Comparison of ENCODE assay signal across 8 cellular contexts in the genomic region with DNA sequence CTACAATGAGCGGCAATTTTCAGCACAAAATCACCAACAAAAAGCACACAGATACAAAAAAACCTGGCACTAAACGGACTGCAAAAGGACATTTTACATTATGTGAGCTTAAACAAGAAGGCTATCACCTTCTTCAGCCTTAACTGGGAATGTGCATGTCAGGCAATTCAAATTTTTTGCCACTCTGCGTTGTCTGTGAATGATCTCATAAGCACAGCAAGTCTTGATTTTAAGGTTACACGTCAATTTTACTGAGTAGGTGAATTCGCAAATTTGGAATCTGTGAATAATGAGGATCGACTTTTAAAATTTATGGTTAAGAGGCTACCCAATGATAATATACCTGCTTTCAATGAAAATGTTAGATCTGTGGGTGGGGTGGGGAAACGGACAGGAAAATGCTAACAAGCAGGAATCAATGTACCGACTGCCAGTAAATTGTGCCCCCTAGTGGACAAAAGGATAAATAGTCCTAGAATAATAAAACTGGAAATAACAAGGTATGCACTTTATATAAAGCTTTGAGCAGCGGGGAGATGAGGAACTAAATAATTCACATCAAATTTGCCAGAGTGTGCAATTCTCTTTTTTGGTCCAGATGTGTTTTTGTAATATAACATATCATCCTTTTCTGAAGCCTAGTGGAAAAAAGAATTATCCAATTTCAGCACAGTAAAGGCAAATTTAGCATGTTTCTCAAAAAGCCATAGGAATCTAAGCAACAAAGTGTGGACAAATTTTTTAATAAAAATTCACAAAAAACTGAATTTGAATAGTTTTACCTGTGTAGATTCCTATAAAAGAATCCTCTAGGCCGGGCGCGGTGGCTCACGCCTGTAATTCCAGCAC. TPM values are rescaled to one million over a fixed set of nuclear protein-coding genes. Genes with fewer than 3 reads are reported as not detected.
DNase-seq lines count a peak whose midpoint lies in the region; ATAC-seq and TF ChIP-seq lines count a peak whose summit lies in the region.

No MANE protein-coding gene starts in this region.

- ATAC-seq in Right ventricle myocardium inferior, result no peak
- ATAC-seq in HG03196 (IDR thresholded peaks at IDR 0.05; ENCODE audit: unreplicated experiment), result peak; percentile 55

- intact Hi-C loops in Right ventricle myocardium inferior (cut with DNase I) (loop anchor here (2.0 kb wide), 1 partner anchor 242 kb away; no protein-coding TSS in a partner anchor), MCF 10A (cut with micrococcal nuclease) (loop anchor here (1.0 to 10.0 kb wide), 5 partner anchors 29 to 384 kb away; partner anchors contain the start of gene CAAP1), thyroid gland (cut with DNase I) (loop anchor here (5.0 kb wide), 1 partner anchor 244 kb away; no protein-coding TSS in a partner anchor)

- H3K4me1 ChIP-seq in cardiac muscle cell (ENCODE audit: low read depth), result peaks cover 1% of the 10 kb centered on the region
- peaks cover 0 to 9% of the 10 kb centered on the region in 2 donors for H3K4me1 ChIP-seq in thyroid gland

- TF ChIP-seq CTCF in cardiac muscle cell (IDR thresholded peaks at IDR 0.05; ENCODE audit: low read depth, low read length), result peak; percentile 55
- peak; percentile 60 for TF ChIP-seq CTCF in MCF 10A (IDR thresholded peaks at IDR 0.05; ENCODE audit: unreplicated experiment)
- TF ChIP-seq CTCF in thyroid gland (IDR thresholded peaks at IDR 0.05), result peak; percentile 33 to 83 (median 76)

- CTCF ChIA-PET in MCF 10A (lab: Yijun Ruan, JAX), result interaction anchor here (0.6 to 4.5 kb wide), 31 partner anchors 8 to 1465 kb away, joined by 3 to 56 read pairs (median 4); no protein-coding TSS in a partner anchor

- peak; percentile 65 to 76 for DNase-seq in cardiac muscle cell (ENCODE audit: low read depth in 1 of 2, low spot score in 1 of 2)
- DNase-seq in Right ventricle myocardium inferior (ENCODE audit: missing footprints), result no peak
- peak; percentile 56 to 75 for DNase-seq in NCI-H526 (lab: John Stamatoyannopoulos, UW)
- peak; percentile 70 for DNase-seq in MCF 10A (ENCODE audit: unreplicated experiment)
- DNase-seq in kidney tubule cell (ENCODE audit: low spot score), result peak; percentile 67
- peak in 1 of 2 donors; percentile 27 for DNase-seq in thyroid gland
- DNase-seq in stimulated activated CD4-positive, alpha-beta T cell treated with anti-CD3 and anti-CD28 coated beads, Interleukin-4, amount 100 ng/mL, for 4 hours, result no peak

- peak overlapping the region; percentile 57 for H3K27ac Mint-ChIP-seq in MCF 10A (ENCODE audit: low read depth, unreplicated experiment)

- H3K4me3 Mint-ChIP-seq in MCF 10A (ENCODE audit: unreplicated experiment), result peak overlapping the region; percentile 2

- H3K4me3 ChIP-seq in cardiac muscle cell, result no peak overlapping the region
- H3K4me3 ChIP-seq in thyroid gland (replicated peaks in 1 of 3), result no peak overlapping the region

- H3K9me3 Mint-ChIP-seq in MCF 10A (ENCODE audit: unreplicated experiment), result no peaks in the 10 kb centered on the region

- H3K36me3 ChIP-seq in cardiac muscle cell (no peaks in the 10 kb centered on the region), thyroid gland (no peaks in the 10 kb centered on the region)

- POLR2A ChIA-PET in MCF 10A (lab: Yijun Ruan, JAX), result no interaction called here

- no peaks in the 10 kb centered on the region for H3K9me3 ChIP-seq in cardiac muscle cell (ENCODE audit: low read depth)
- H3K9me3 ChIP-seq in thyroid gland, result no peaks in the 10 kb centered on the region

- no TSS peak for BruUV-seq in MCF 10A (replicated peaks; lab: Mats Ljungman, UMichigan)

- no peak overlapping the region for H3K27ac ChIP-seq in cardiac muscle cell
- no peak overlapping the region for H3K27ac ChIP-seq in thyroid gland

- H3K36me3 Mint-ChIP-seq in MCF 10A (ENCODE audit: insufficient read depth, unreplicated experiment), result no peaks in the 10 kb centered on the region

- H3K4me1 Mint-ChIP-seq in MCF 10A (ENCODE audit: insufficient read depth, unreplicated experiment), result peaks cover 10% of the 10 kb centered on the region

- no peaks in the 10 kb centered on the region for H3K27me3 Mint-ChIP-seq in MCF 10A (ENCODE audit: insufficient read depth, unreplicated experiment)

- H3K27me3 ChIP-seq in cardiac muscle cell (no peaks in the 10 kb centered on the region), thyroid gland (no peaks in the 10 kb centered on the region)

- WGBS in thyroid gland, 2 donors, result 40 to 42% methylated on average over 13 of the region's 13 CpGs

- TF ChIP-seq POLR2A in thyroid gland (IDR thresholded peaks at IDR 0.05), result no peak

RNA-seq across cellular contexts. Expression of gene EQTN, which starts 20.5 kb away (rescaled TPM):
- total RNA-seq in cardiac muscle cell, result not detected in 2 replicates
- polyA plus RNA-seq in cardiac muscle cell, result not detected in 2 replicates
- not detected for total RNA-seq in Right ventricle myocardium inferior
- total RNA-seq in MCF 10A (2022), result not detected in 2 replicates
- under 1 TPM in 1 of 4 donors, not detected in 3; 0.45 TPM for total RNA-seq in thyroid gland

Comparison
In these comparisons a context has a peak if more than half of its experiments do, and no peak if none do; other contexts are left out.
1. DNase-seq: peak in cardiac muscle cell (2 of 2), NCI-H526 (2 of 2), MCF 10A (single experiment) and kidney tubule cell (single experiment); none in Right ventricle myocardium inferior (single experiment) and stimulated activated CD4-positive, alpha-beta T cell treated with anti-CD3 and anti-CD28 coated beads, Interleukin-4, amount 100 ng/mL, for 4 hours (0 of 2).
2. Peak in every context shown above with its lines, with median percentiles within 50 percentile points of each other: CTCF ChIP-seq.